Comparison of ENCODE assay signal across 18 cellular contexts in the genomic region with DNA sequence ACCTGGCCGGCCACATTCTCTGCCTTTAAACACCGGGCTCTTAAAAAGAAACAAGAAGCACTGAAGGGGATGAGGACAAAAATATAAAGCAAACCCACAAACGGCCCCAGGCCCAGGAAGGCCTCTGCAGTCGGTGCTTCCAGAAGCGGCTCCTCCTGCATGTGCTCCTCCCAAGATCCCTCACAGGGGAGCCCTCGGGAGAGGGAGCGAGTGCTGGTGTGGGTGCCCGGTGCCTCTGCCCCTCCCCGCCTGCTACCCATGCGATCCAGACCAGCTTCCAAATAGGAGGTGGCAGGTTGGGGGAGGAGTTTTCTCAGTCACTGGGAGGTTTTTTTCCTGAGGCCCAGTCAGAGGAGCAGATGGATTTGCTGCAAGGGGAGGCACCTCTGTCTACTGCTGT.
"Had no signal": no experiment of that assay in that cellular context is flagged by ENCODE, and none has a peak within 500 bp of the region (broad histone marks: within the 10 kb centered on the region; RNA-seq: fewer than 3 reads in every experiment).

No MANE protein-coding gene starts in this region.

- ATAC-seq: heart left ventricle, natural killer cell, psoas muscle, right lobe of liver had no signal

- H3K4me1 Mint-ChIP-seq: mesothelial cell of epicardium, natural killer cell had no signal

- H3K36me3 Mint-ChIP-seq: natural killer cell had no signal

- DNase-seq: cortex of kidney; dorsolateral prefrontal cortex; effector CD8-positive, alpha-beta T cell; foreskin melanocyte; hippocampal formation; kidney glomerular epithelial cell; natural killer cell; retina; right lobe of liver; stimulated activated CD4-positive, alpha-beta T cell treated with anti-CD3 and anti-CD28 coated beads, Interleukin-4, amount 100 ng/mL, for 1 hour; stimulated activated naive CD4-positive, alpha-beta T cell; stomach; substantia nigra; transverse colon had no signal

- H3K27ac Mint-ChIP-seq: mesothelial cell of epicardium, natural killer cell had no signal

- H3K9me3 ChIP-seq: heart left ventricle, psoas muscle, right lobe of liver, stomach, thoracic aorta, transverse colon had no signal

- H3K27me3 ChIP-seq: dorsolateral prefrontal cortex, heart left ventricle, right lobe of liver, stomach, transverse colon had no signal

- H3K4me3 Mint-ChIP-seq: mesothelial cell of epicardium, natural killer cell had no signal

- H3K9me3 Mint-ChIP-seq: mesothelial cell of epicardium, natural killer cell had no signal

- H3K4me3 ChIP-seq: dorsolateral prefrontal cortex, heart left ventricle, psoas muscle, right lobe of liver, stomach, thoracic aorta, transverse colon had no signal

- H3K27ac ChIP-seq: heart left ventricle, psoas muscle, right lobe of liver, thoracic aorta, transverse colon had no signal
